Comparison of ENCODE assay signal across 16 cellular contexts in the genomic region with DNA sequence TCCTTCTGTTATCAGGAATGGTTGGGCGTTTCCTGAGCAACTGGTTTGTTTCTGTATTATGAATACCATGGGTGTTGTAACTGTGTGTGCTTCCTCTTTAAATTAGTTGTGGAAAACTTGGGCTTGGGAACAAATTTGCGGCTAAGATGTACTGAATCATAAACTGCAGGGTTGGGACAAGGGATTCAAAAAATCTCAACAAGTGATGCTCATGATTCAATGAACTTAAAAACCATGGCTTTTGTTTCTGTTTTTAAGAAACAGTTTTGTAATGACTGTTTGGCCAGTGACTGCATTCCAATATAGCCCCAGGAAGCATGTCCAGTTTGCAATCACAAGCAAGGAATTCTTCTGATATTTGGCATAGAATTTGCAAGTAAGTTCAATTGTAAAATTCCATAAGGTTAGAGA.
DNase-seq lines count a peak whose midpoint lies in the region; ATAC-seq and TF ChIP-seq lines count a peak whose summit lies in the region.
"Had no signal": no experiment of that assay in that cellular context is flagged by ENCODE, and none has a peak within 500 bp of the region (broad histone marks: within the 10 kb centered on the region; RNA-seq: fewer than 3 reads in every experiment).

No MANE protein-coding gene starts in this region.

- DNase-seq in GM23248: peak; percentile 96
- DNase-seq in adipocyte (ENCODE audit: low read depth): peak; percentile 84
- peak; percentile 90 for DNase-seq in fibroblast of the aortic adventitia (ENCODE audit: low read depth)
- peak; percentile 78 for DNase-seq in skeletal muscle cell (ENCODE audit: low read depth)
- DNase-seq in stimulated activated CD4-positive, alpha-beta T cell treated with anti-CD3 and anti-CD28 coated beads, Interleukin-4, amount 100 ng/mL, for 24 hours: no peak
- DNase-seq in HAP-1 (ENCODE audit: low spot score in 2 of 2): no peak
- no peak for DNase-seq in stimulated activated naive CD4-positive, alpha-beta T cell (lab: John Stamatoyannopoulos, UW)
- DNase-seq: activated T-cell treated with anti-CD3 and anti-CD28 coated beads for 4 hours, COR-L47, cortex of kidney, H9, NCI-H2227 treated with DMSO at 0.1 percent for 48 hours, nephron progenitor cell had no signal

- H3K9me3 ChIP-seq in GM23248 (ENCODE audit: low read depth): no peaks in the 10 kb centered on the region
- no peaks in the 10 kb centered on the region for H3K9me3 ChIP-seq in adipocyte (ENCODE audit: control insufficient read depth, low read length)
- H3K9me3 ChIP-seq in HAP-1: no peaks in the 10 kb centered on the region

- H4K20me1 ChIP-seq in GM23248 (ENCODE audit: insufficient read depth): no peaks in the 10 kb centered on the region

- H3K36me3 ChIP-seq in GM23248 (ENCODE audit: low read depth) (no peaks in the 10 kb centered on the region), adipocyte (ENCODE audit: control insufficient read depth, insufficient read depth, low read length, severe bottlenecking) (no peaks in the 10 kb centered on the region), HAP-1 (replicated peaks) (no peaks in the 10 kb centered on the region)

- H3K4me3 ChIP-seq in GM23248 (peak overlapping the region; percentile 12; the same call in 1 of the 2 replicates), adipocyte (ENCODE audit: low read length) (no peak overlapping the region), fibroblast of the aortic adventitia (ENCODE audit: low read depth, low read length) (no peak overlapping the region), skeletal muscle cell (ENCODE audit: low read depth, low read length) (no peak overlapping the region), HAP-1 (no peak overlapping the region)
- H3K4me3 ChIP-seq: skin epidermis had no signal

- WGBS in GM23248 (ENCODE audit: low coverage in 1 of 2, low lambda C conversion rate in 2 of 2, missing lambda C conversion rate in 2 of 2), 2 experiments: 0 to 2% methylated on average over 2 of the region's 2 CpGs

- in situ Hi-C loops in GM23248 (cut with MboI) (no loop called here), HAP-1 (cut with MboI; ENCODE audit: low sequenced_read_pairs) (no loop called here)

- H3K9me2 ChIP-seq in GM23248 (ENCODE audit: insufficient read depth): no peaks in the 10 kb centered on the region

- H3K27me3 ChIP-seq in GM23248 (replicated peaks; ENCODE audit: insufficient read depth) (no peaks in the 10 kb centered on the region), adipocyte (replicated peaks; ENCODE audit: control insufficient read depth, insufficient read depth, low read length) (no peaks in the 10 kb centered on the region), HAP-1 (ENCODE audit: low read depth) (peaks cover 26% of the 10 kb centered on the region)

- peaks cover 43% of the 10 kb centered on the region for H3K4me1 ChIP-seq in GM23248 (ENCODE audit: insufficient read depth)
- peaks cover 31% of the 10 kb centered on the region for H3K4me1 ChIP-seq in adipocyte (ENCODE audit: control insufficient read depth, insufficient read depth, low read length)
- no peaks in the 10 kb centered on the region for H3K4me1 ChIP-seq in HAP-1

- H3F3A ChIP-seq in GM23248 (ENCODE audit: insufficient read depth): peaks cover 46% of the 10 kb centered on the region

- H3K9ac ChIP-seq in GM23248 (peak overlapping the region; percentile 75), adipocyte (ENCODE audit: low read length) (peak overlapping the region; percentile 69)

- H3K79me2 ChIP-seq in GM23248 (ENCODE audit: insufficient read depth): peaks cover 17% of the 10 kb centered on the region

- no peak for ATAC-seq in HG03175 (IDR thresholded peaks at IDR 0.05; ENCODE audit: unreplicated experiment)
- ATAC-seq: activated CD4-positive, CD25-positive, alpha-beta regulatory T cell treated with anti-CD3 and anti-CD28 coated beads, Interleukin-2, amount 50 U/mL, for 24 hours had no signal

- H3K27ac ChIP-seq in GM23248: peak overlapping the region; percentile 97
- H3K27ac ChIP-seq: skin epidermis had no signal

- TF ChIP-seq CTCF in fibroblast of the aortic adventitia (IDR thresholded peaks at IDR 0.05; ENCODE audit: insufficient read depth, low read length): no peak

- H3K4me2 ChIP-seq in GM23248 (ENCODE audit: unreplicated experiment): peak overlapping the region; percentile 67

- H2AFZ ChIP-seq in GM23248: no peak overlapping the region; the same call in 1 of the 2 replicates

Comparison
In these comparisons a context has a peak if more than half of its experiments do, and no peak if none do; other contexts are left out.
1. DNase-seq: peak in GM23248 (single experiment), adipocyte (single experiment), fibroblast of the aortic adventitia (single experiment) and skeletal muscle cell (single experiment); none in stimulated activated CD4-positive, alpha-beta T cell treated with anti-CD3 and anti-CD28 coated beads, Interleukin-4, amount 100 ng/mL, for 24 hours (single experiment), HAP-1 (0 of 2) and stimulated activated naive CD4-positive, alpha-beta T cell (0 of 6).